Comparison of ENCODE assay signal across 9 cellular contexts in genomic region chrX:96052078-96052477, GRCh38.
"Had no signal": no experiment of that assay in that cellular context is flagged by ENCODE, and none has a peak within 500 bp of the region (broad histone marks: within the 10 kb centered on the region; RNA-seq: fewer than 3 reads in every experiment).

No MANE protein-coding gene starts in this region.

- H3K4me1 Mint-ChIP-seq: GM23338, H9 had no signal

- H3K27ac Mint-ChIP-seq: GM23338, H9 had no signal

- H2AFZ ChIP-seq: GM23338 had no signal

- H3K4me3 ChIP-seq: GM23338, K562 had no signal

- FAIRE-seq: H1, H54, HepG2, K562 had no signal

- DNase-seq: H9, HCEC 1CT, IMR-90, KG1 had no signal

- H3K4me2 ChIP-seq: GM23338 had no signal

- ATAC-seq: GM23338, HepG2, K562 had no signal

- H3K4me3 Mint-ChIP-seq: GM23338, H9 had no signal
